Comparison of ENCODE assay signal across 17 cellular contexts in genomic region chr22:39214006-39214382, GRCh38. TPM values are rescaled to one million over a fixed set of nuclear protein-coding genes. Genes with fewer than 3 reads are reported as not detected.
DNase-seq lines count a peak whose midpoint lies in the region; ATAC-seq and TF ChIP-seq lines count a peak whose summit lies in the region.
"Had no signal": no experiment of that assay in that cellular context is flagged by ENCODE, and none has a peak within 500 bp of the region (broad histone marks: within the 10 kb centered on the region; RNA-seq: fewer than 3 reads in every experiment).

No MANE protein-coding gene starts in this region.

- H2BK12ac ChIP-seq in neuronal stem cell (ENCODE audit: low read length): peak overlapping the region; percentile 24

- POLR2A ChIA-PET in Caco-2 (lab: Charles Lee): interaction anchor here (0.7 to 1.5 kb wide), 2 partner anchors 29 to 40 kb away, joined by 4 to 5 read pairs; no protein-coding TSS in a partner anchor
- POLR2A ChIA-PET in IMR-90 (lab: Charles Lee; ENCODE audit: unreplicated experiment): interaction anchor here (0.6 kb wide), 1 partner anchor 427 kb away, joined by 10 read pairs; no protein-coding TSS in a partner anchor

- H3K4ac ChIP-seq in IMR-90 (ENCODE audit: low read depth, low read length): peak overlapping the region; percentile 41
- H3K4ac ChIP-seq in neuronal stem cell (ENCODE audit: low read length): peak overlapping the region; percentile 40

- H3K14ac ChIP-seq in IMR-90 (replicated peaks; ENCODE audit: low read depth, low read length) (no peak overlapping the region), neuronal stem cell (ENCODE audit: low read length) (no peak overlapping the region)

- 0 out of 2 replicates have a peak, but pooled peaks cover 6% of the 10 kb centered on the region for H3K9me1 ChIP-seq in IMR-90 (ENCODE audit: insufficient read depth, low read length)

- TF ChIP-seq POLR2A in IMR-90 (IDR thresholded peaks at IDR 0.05; ENCODE audit: low read depth, low read length): no peak

- H3K9ac ChIP-seq in IMR-90 (ENCODE audit: low read depth, low read length): no peak overlapping the region
- H3K9ac ChIP-seq in neuronal stem cell (ENCODE audit: low read depth, low read length, poor library complexity): no peak overlapping the region

- peak overlapping the region; percentile 26; the same call in 1 of the 2 replicates for H2BK20ac ChIP-seq in IMR-90 (ENCODE audit: low read depth, low read length)

- H2BK120ac ChIP-seq in IMR-90 (ENCODE audit: low read depth, low read length) (peak overlapping the region; percentile 11; the same call in 1 of the 2 replicates), neuronal stem cell (ENCODE audit: low read depth, low read length) (peak overlapping the region; percentile 48)

- no peak for ATAC-seq in IMR-90 (ENCODE audit: low read depth)
- ATAC-seq: CD8-positive, alpha-beta T cell; effector memory CD8-positive, alpha-beta T cell; natural killer cell treated with Interleukin-12 subunit alpha and Interleukin-12 subunit beta and Interleukin-15 and Interleukin-18, amount 100 ng/mL, for 72 hours had no signal

- no peak for TF ChIP-seq CTCF in Caco-2 (IDR thresholded peaks at IDR 0.05; ENCODE audit: insufficient read depth in 1 of 2, low read depth in 1 of 2, low read length in 1 of 2, severe bottlenecking in 1 of 2, unreplicated experiment in 1 of 2)
- TF ChIP-seq CTCF in IMR-90 (conservative IDR thresholded peaks at IDR 0.05; ENCODE audit: low read depth, low read length): no peak

- in situ Hi-C loops in IMR-90 (cut with MboI; ENCODE audit: low sequenced_read_pairs): no loop called here

- H3K4me3 Mint-ChIP-seq in Caco-2 (ENCODE audit: unreplicated experiment): peak overlapping the region; percentile 77
- H3K4me3 Mint-ChIP-seq: activated T-cell treated with anti-CD3 and anti-CD28 coated beads, Interleukin-2, amount 50 U/mL, for 24 hours; CD8-positive, alpha-beta T cell; effector memory CD8-positive, alpha-beta T cell; natural killer cell treated with Interleukin-12 subunit alpha and Interleukin-12 subunit beta and Interleukin-15 and Interleukin-18, amount 100 ng/mL, for 72 hours had no signal

- intact Hi-C loops in Caco-2 (cut with micrococcal nuclease; ENCODE audit: unreplicated experiment) (loop anchor here (1.0 kb wide), 2 partner anchors 27 to 40 kb away; no protein-coding TSS in a partner anchor), IMR-90 (cut with micrococcal nuclease) (no loop called here)

- H3K4me1 ChIP-seq in Caco-2 (peaks cover 41% of the 10 kb centered on the region), IMR-90 (ENCODE audit: control insufficient read depth, insufficient read depth, low read length) (peaks cover 5% of the 10 kb centered on the region), neuronal stem cell (ENCODE audit: control insufficient read depth in 2 of 2, insufficient read depth in 1 of 2, low read depth in 1 of 2, low read length in 2 of 2) (peaks cover 15 to 18% of the 10 kb centered on the region in 2 donors)

- H3K4me3 ChIP-seq in Caco-2 (ENCODE audit: low read depth, low read length) (no peak overlapping the region), IMR-90 (ENCODE audit: insufficient read depth, low read depth, low read length) (no peak overlapping the region), neuronal stem cell (ENCODE audit: low read length in 2 of 2) (no peak overlapping the region)
- H3K4me3 ChIP-seq: cardiac muscle cell, lung had no signal

- no peak overlapping the region for H3K4me2 ChIP-seq in IMR-90 (ENCODE audit: low read depth, low read length)
- peak overlapping the region; percentile 40 for H3K4me2 ChIP-seq in neuronal stem cell (ENCODE audit: insufficient read depth, low read length, poor library complexity, severe bottlenecking)

- DNase-seq in Caco-2 (peak in 1 of 2 experiments; percentile 26), IMR-90 (no peak), epithelial cell of prostate (ENCODE audit: low read depth, low spot score) (no peak), neuronal stem cell (ENCODE audit: low spot score) (no peak), epidermal melanocyte (ENCODE audit: insufficient read length, low spot score) (no peak), SIG-M5 treated with dmso at 0.1 percent for 504 hours (lab: John Stamatoyannopoulos, UW; ENCODE audit: unreplicated experiment) (no peak), GDM1 (lab: John Stamatoyannopoulos, UW) (no peak)
- DNase-seq in activated CD8-positive, alpha-beta memory T cell treated with anti-CD3 and anti-CD28 coated beads for 24 hours: no peak
- DNase-seq: activated CD4-positive, alpha-beta T cell treated with anti-CD3 and anti-CD28 coated beads, Interleukin-2, amount 50 U/mL, for 4 hours; activated T-cell treated with anti-CD3 and anti-CD28 coated beads, Interleukin-2, amount 50 U/mL, for 24 hours; effector memory CD8-positive, alpha-beta T cell; NCI-H2029 treated with DMSO at 0.1 percent for 48 hours; NCI-H524 treated with DMSO at 0.1 percent for 48 hours had no signal

- H2BK15ac ChIP-seq in IMR-90 (ENCODE audit: low read depth, low read length) (0 out of 3 replicates have a peak overlapping the region, but pooled peaks have one; percentile 50), neuronal stem cell (ENCODE audit: low read length) (peak overlapping the region; percentile 9)

- H3K56ac ChIP-seq in IMR-90 (ENCODE audit: extremely low read depth, insufficient read depth, low read length): no peak overlapping the region

- H2AK5ac ChIP-seq in IMR-90 (ENCODE audit: low read depth, low read length): peak overlapping the region; percentile 43
- H2AK5ac ChIP-seq in neuronal stem cell (ENCODE audit: low read depth, low read length): peak overlapping the region; percentile 25

- H3K18ac ChIP-seq in IMR-90 (ENCODE audit: low read depth, low read length) (no peak overlapping the region), neuronal stem cell (ENCODE audit: low read length) (peak overlapping the region; percentile 86)

- no peaks in the 10 kb centered on the region for H3K79me1 ChIP-seq in IMR-90 (ENCODE audit: low read depth in 1 of 2, low read length in 2 of 2)
- no peaks in the 10 kb centered on the region for H3K79me1 ChIP-seq in neuronal stem cell (ENCODE audit: low read depth, low read length)

- 72% methylated on average over 6 of the region's 9 CpGs; no CpG with 5 or more reads in 1 of the 2 experiments for WGBS in IMR-90 (ENCODE audit: extremely low coverage in 2 of 2, insufficient read length in 1 of 2), 2 experiments
- WGBS in neuronal stem cell (ENCODE audit: extremely low coverage in 2 of 2, insufficient read length in 2 of 2, insufficient replicate concordance in 1 of 2), 2 donors: no CpG with 5 or more reads among the region's 9 CpGs

- H3K27ac Mint-ChIP-seq in Caco-2 (ENCODE audit: unreplicated experiment): peak overlapping the region; percentile 98
- H3K27ac Mint-ChIP-seq: activated T-cell treated with anti-CD3 and anti-CD28 coated beads, Interleukin-2, amount 50 U/mL, for 24 hours; CD8-positive, alpha-beta T cell; effector memory CD8-positive, alpha-beta T cell; natural killer cell treated with Interleukin-12 subunit alpha and Interleukin-12 subunit beta and Interleukin-15 and Interleukin-18, amount 100 ng/mL, for 72 hours had no signal

- H3K9me3 ChIP-seq in Caco-2 (no peaks in the 10 kb centered on the region), IMR-90 (ENCODE audit: control insufficient read depth, insufficient read depth, low read length) (no peaks in the 10 kb centered on the region), neuronal stem cell (replicated peaks in 1 of 2; ENCODE audit: control insufficient read depth in 2 of 2, insufficient read depth in 1 of 2, low read depth in 1 of 2, low read length in 2 of 2) (no peaks in the 10 kb centered on the region)

- H2BK5ac ChIP-seq in IMR-90 (ENCODE audit: low read depth, low read length, poor library complexity, severe bottlenecking) (no peak overlapping the region), neuronal stem cell (ENCODE audit: low read length) (no peak overlapping the region)

- H2AK9ac ChIP-seq in IMR-90 (replicated peaks; ENCODE audit: low read depth, low read length, poor library complexity): no peak overlapping the region

- dilution Hi-C loops in IMR-90 (cut with HindIII; ENCODE audit: low sequenced_read_pairs, unreplicated experiment): no loop called here

- peak overlapping the region; percentile 34 for H2AFZ ChIP-seq in IMR-90 (replicated peaks; ENCODE audit: low read length, poor library complexity)
- no peak overlapping the region for H2AFZ ChIP-seq in neuronal stem cell (ENCODE audit: low read length)

- H3K27me3 ChIP-seq in Caco-2 (replicated peaks; ENCODE audit: control insufficient read depth, insufficient read depth, low read length): no peaks in the 10 kb centered on the region
- H3K27me3 ChIP-seq in IMR-90 (ENCODE audit: control insufficient read depth, insufficient read depth, low read length): no peaks in the 10 kb centered on the region
- no peaks in the 10 kb centered on the region for H3K27me3 ChIP-seq in neuronal stem cell (ENCODE audit: control insufficient read depth in 3 of 3, insufficient read depth in 3 of 3, low read depth in 1 of 3, low read length in 3 of 3)
- H3K27me3 ChIP-seq: cardiac muscle cell had no signal

- H4K20me1 ChIP-seq in IMR-90 (ENCODE audit: insufficient read depth, low read length): no peaks in the 10 kb centered on the region

- H3K23ac ChIP-seq in IMR-90 (ENCODE audit: low read depth, low read length): no peak overlapping the region
- H3K23ac ChIP-seq in neuronal stem cell (ENCODE audit: low read depth, low read length, poor library complexity): no peak overlapping the region

- H3K36me3 ChIP-seq in Caco-2 (ENCODE audit: control insufficient read depth, insufficient read depth, low read length) (no peaks in the 10 kb centered on the region), IMR-90 (ENCODE audit: control insufficient read depth, insufficient read depth, low read length) (no peaks in the 10 kb centered on the region), neuronal stem cell (replicated peaks in 1 of 2; ENCODE audit: control insufficient read depth in 2 of 2, insufficient read depth in 2 of 2, low read length in 2 of 2) (no peaks in the 10 kb centered on the region)
- H3K36me3 ChIP-seq: cardiac muscle cell had no signal

- peaks cover 27% of the 10 kb centered on the region for H3K4me1 Mint-ChIP-seq in Caco-2 (ENCODE audit: low read depth, unreplicated experiment)

- peaks cover 14% of the 10 kb centered on the region for H3K36me3 Mint-ChIP-seq in Caco-2 (ENCODE audit: insufficient read depth, unreplicated experiment)
- H3K36me3 Mint-ChIP-seq: CD8-positive, alpha-beta T cell; natural killer cell treated with Interleukin-12 subunit alpha and Interleukin-12 subunit beta and Interleukin-15 and Interleukin-18, amount 100 ng/mL, for 72 hours had no signal

- H4K91ac ChIP-seq in IMR-90 (ENCODE audit: insufficient read depth, low read depth, low read length) (no peak overlapping the region), neuronal stem cell (ENCODE audit: low read depth, low read length, poor library complexity) (no peak overlapping the region)

- no peak for TF ChIP-seq RAD21 in IMR-90 (IDR thresholded peaks at IDR 0.05; ENCODE audit: low read length)

- H4K8ac ChIP-seq in IMR-90 (ENCODE audit: low read depth in 2 of 2, low read length in 2 of 2) (no peak overlapping the region), neuronal stem cell (ENCODE audit: low read depth, low read length) (no peak overlapping the region)

- H3K9me3 Mint-ChIP-seq in Caco-2 (ENCODE audit: unreplicated experiment): no peaks in the 10 kb centered on the region
- H3K9me3 Mint-ChIP-seq: activated T-cell treated with anti-CD3 and anti-CD28 coated beads, Interleukin-2, amount 50 U/mL, for 24 hours; CD8-positive, alpha-beta T cell; effector memory CD8-positive, alpha-beta T cell; natural killer cell treated with Interleukin-12 subunit alpha and Interleukin-12 subunit beta and Interleukin-15 and Interleukin-18, amount 100 ng/mL, for 72 hours had no signal

- TSS peak; percentile 90 for BruUV-seq in Caco-2 (replicated peaks; lab: Mats Ljungman, UMichigan)
- no TSS peak for BruUV-seq in IMR-90 (replicated peaks; lab: Mats Ljungman, UMichigan)

- CTCF ChIA-PET in Caco-2 (lab: Charles Lee): interaction anchor here (0.7 to 1.9 kb wide), 3 partner anchors 27 to 187 kb away, joined by 4 to 9 read pairs (median 4); no protein-coding TSS in a partner anchor
- CTCF ChIA-PET in IMR-90 (lab: Yijun Ruan, JAX): no interaction called here

- H3K27ac ChIP-seq in IMR-90 (ENCODE audit: insufficient read depth, low read length) (no peak overlapping the region), epithelial cell of prostate (peak overlapping the region; percentile 80), neuronal stem cell (replicated peaks; ENCODE audit: low read length) (peak overlapping the region; percentile 50)
- H3K27ac ChIP-seq: cardiac muscle cell had no signal

- H3K27me3 Mint-ChIP-seq in Caco-2 (ENCODE audit: insufficient read depth, unreplicated experiment): no peaks in the 10 kb centered on the region

- H4K5ac ChIP-seq in IMR-90 (ENCODE audit: low read depth, low read length): no peak overlapping the region

RNA-seq across cellular contexts. Expression of gene PDGFB, which starts 30.8 kb away (rescaled TPM):
- total RNA-seq in Caco-2 (2022): 7.2 and 8.3 TPM in 2 replicates
- not detected in 2 replicates for total RNA-seq in IMR-90 (2012; rRNA removed)
- 0.07 and 0.09 TPM in 2 replicates for polyA plus RNA-seq in IMR-90 (2012; rRNA removed)
- polyA plus RNA-seq in IMR-90 (2012; cell fraction: cytosol; rRNA removed): 0.09 and 0.10 TPM in 2 replicates
- polyA plus RNA-seq in IMR-90 (2012; cell fraction: nucleus; rRNA removed; ENCODE audit: low replicate concordance): 0.06 and 0.09 TPM in 2 replicates
- 2.6 TPM for polyA plus RNA-seq in neuronal stem cell (2013, experiment 1 of 2)
- polyA plus RNA-seq in neuronal stem cell (2013, experiment 2 of 2): 2.8 TPM
- total RNA-seq: natural killer cell treated with Interleukin-12 subunit alpha and Interleukin-12 subunit beta and Interleukin-15 and Interleukin-18, amount 100 ng/mL, for 72 hours had no signal
